Comparison of ENCODE assay signal across 11 cellular contexts in the genomic region with DNA sequence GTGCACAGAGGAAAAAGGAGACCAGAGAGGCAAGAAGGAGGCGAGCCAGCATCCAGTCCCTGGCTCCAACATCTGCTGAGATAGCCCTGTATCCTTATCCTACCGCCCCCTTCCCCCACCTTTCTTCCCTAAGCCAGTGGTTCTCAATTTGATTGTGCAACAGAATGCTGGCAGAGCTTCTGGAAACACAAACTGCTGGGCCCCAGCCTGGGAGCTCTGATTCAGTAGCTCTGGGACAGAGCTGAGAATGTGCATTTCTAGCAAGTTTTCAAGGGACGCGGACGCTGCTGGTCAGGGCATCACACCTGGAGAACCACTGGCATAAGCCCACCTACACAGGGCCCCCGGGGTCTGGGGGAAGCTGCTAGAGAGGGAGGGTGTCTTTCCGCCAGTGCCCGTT. TPM values are rescaled to one million over a fixed set of nuclear protein-coding genes. Genes with fewer than 3 reads are reported as not detected.
DNase-seq lines count a peak whose midpoint lies in the region; ATAC-seq and TF ChIP-seq lines count a peak whose summit lies in the region.
"Had no signal": no experiment of that assay in that cellular context is flagged by ENCODE, and none has a peak within 500 bp of the region (broad histone marks: within the 10 kb centered on the region; RNA-seq: fewer than 3 reads in every experiment).

No MANE protein-coding gene starts in this region.

- TF ChIP-seq CTCF in mesothelial cell of epicardium (IDR thresholded peaks at IDR 0.05; ENCODE audit: unreplicated experiment): no peak
- TF ChIP-seq CTCF in tibial artery (IDR thresholded peaks at IDR 0.05): no peak

- H3K4me1 ChIP-seq in ectodermal cell (ENCODE audit: control insufficient read depth, insufficient read depth, low read length): peaks cover 12% of the 10 kb centered on the region
- peaks cover 0 to 6% (median 0%) of the 10 kb centered on the region in 4 donors for H3K4me1 ChIP-seq in tibial artery

- intact Hi-C loops in tibial artery (cut with DNase I; ENCODE audit: low total_unique reads): no loop called here

- H3K4me1 Mint-ChIP-seq in mesothelial cell of epicardium: peaks cover 16% of the 10 kb centered on the region

- H3K9me3 ChIP-seq in ectodermal cell (ENCODE audit: control insufficient read depth, low read length) (no peaks in the 10 kb centered on the region), tibial artery (no peaks in the 10 kb centered on the region)

- no peaks in the 10 kb centered on the region for H3K27me3 ChIP-seq in ectodermal cell (ENCODE audit: control insufficient read depth, insufficient read depth, low read length, poor library complexity, severe bottlenecking)
- H3K27me3 ChIP-seq in tibial artery: peaks cover 0 to 14% of the 10 kb centered on the region in 2 donors

- H3K9me3 Mint-ChIP-seq in mesothelial cell of epicardium: no peaks in the 10 kb centered on the region

- H3K4me3 ChIP-seq in ectodermal cell (ENCODE audit: insufficient read depth, low read depth, low read length): no peak overlapping the region
- no peak overlapping the region for H3K4me3 ChIP-seq in tibial artery

- ATAC-seq in HG03378 (IDR thresholded peaks at IDR 0.05; ENCODE audit: unreplicated experiment): no peak

- peak overlapping the region; percentile 36 for H3K27ac ChIP-seq in ectodermal cell (ENCODE audit: insufficient read depth, low read depth, low read length, poor library complexity, severe bottlenecking)
- peak overlapping the region; percentile 20 to 30 for H3K27ac ChIP-seq in tibial artery

- DNase-seq in H4 (ENCODE audit: low spot score) (peak; percentile 31), mesothelial cell of epicardium (ENCODE audit: low spot score in 2 of 2, unreplicated experiment in 2 of 2) (no peak), tibial artery (peak; percentile 76 to 86), NCI-H187 (lab: John Stamatoyannopoulos, UW) (no peak), activated gamma-delta T cell treated with Interleukin-2 at 50 U/mL for 16 hours (no peak)
- no peak for DNase-seq in activated naive CD4-positive, alpha-beta T cell treated with Interleukin-2 at 50 U/mL for 16 hours
- DNase-seq: DND-41; SHP77; stimulated activated CD4-positive, alpha-beta T cell treated with anti-CD3 and anti-CD28 coated beads, Interleukin-12 subunit alpha, Interleukin-12 subunit beta, amount 100 ng/mL, for 4 hours had no signal

- H3K27ac Mint-ChIP-seq in mesothelial cell of epicardium: peak overlapping the region; percentile 39

- no peaks in the 10 kb centered on the region for H3K36me3 Mint-ChIP-seq in mesothelial cell of epicardium

- 69 to 75% methylated on average over 8 of the region's 8 CpGs for WGBS in ectodermal cell, 2 experiments

- H3K36me3 ChIP-seq in ectodermal cell (ENCODE audit: control insufficient read depth, insufficient read depth, low read length): no peaks in the 10 kb centered on the region
- no peaks in the 10 kb centered on the region for H3K36me3 ChIP-seq in tibial artery

- no peak overlapping the region for H3K4me3 Mint-ChIP-seq in mesothelial cell of epicardium

- no peaks in the 10 kb centered on the region for H3K27me3 Mint-ChIP-seq in mesothelial cell of epicardium (ENCODE audit: low read depth)

RNA-seq across cellular contexts. Expression of a gene that starts 21.1 kb away (rescaled TPM):
- 0.21 and 0.27 TPM in 2 replicates for total RNA-seq in H4 (2014; rRNA removed; shearing (Covaris generic))
- 2.5 TPM for polyA plus RNA-seq in ectodermal cell (2013, experiment 1 of 4)
- polyA plus RNA-seq in ectodermal cell (2013, experiment 2 of 4): 1.7 TPM
- 1.3 TPM for polyA plus RNA-seq in ectodermal cell (2013, experiment 3 of 4)
- polyA plus RNA-seq in ectodermal cell (2013, experiment 4 of 4): 2.1 TPM
- total RNA-seq in mesothelial cell of epicardium: 1.5 to 2.1 TPM (median 2.0 TPM) in 3 replicates

RNA-seq across cellular contexts. Expression of a gene that starts 21.7 kb away (rescaled TPM):
- 2.9 and 3.3 TPM in 2 replicates for total RNA-seq in H4 (2014; rRNA removed; shearing (Covaris generic))
- 7.0 TPM for polyA plus RNA-seq in ectodermal cell (2013, experiment 1 of 4)
- polyA plus RNA-seq in ectodermal cell (2013, experiment 2 of 4): 6.1 TPM
- polyA plus RNA-seq in ectodermal cell (2013, experiment 3 of 4): 5.3 TPM
- polyA plus RNA-seq in ectodermal cell (2013, experiment 4 of 4): 7.3 TPM
- 5.5 to 5.8 TPM (median 5.7 TPM) in 3 replicates for total RNA-seq in mesothelial cell of epicardium

Comparison
In these comparisons a context has a peak if more than half of its experiments do, and no peak if none do; other contexts are left out.
1. DNase-seq: peak in H4 (single experiment) and tibial artery (2 of 2); none in mesothelial cell of epicardium (0 of 2), NCI-H187 (0 of 2), activated naive CD4-positive, alpha-beta T cell treated with Interleukin-2 at 50 U/mL for 16 hours (single experiment) and activated gamma-delta T cell treated with Interleukin-2 at 50 U/mL for 16 hours (single experiment).